ENCODE assay signal across 25 cellular contexts in the genomic region with DNA sequence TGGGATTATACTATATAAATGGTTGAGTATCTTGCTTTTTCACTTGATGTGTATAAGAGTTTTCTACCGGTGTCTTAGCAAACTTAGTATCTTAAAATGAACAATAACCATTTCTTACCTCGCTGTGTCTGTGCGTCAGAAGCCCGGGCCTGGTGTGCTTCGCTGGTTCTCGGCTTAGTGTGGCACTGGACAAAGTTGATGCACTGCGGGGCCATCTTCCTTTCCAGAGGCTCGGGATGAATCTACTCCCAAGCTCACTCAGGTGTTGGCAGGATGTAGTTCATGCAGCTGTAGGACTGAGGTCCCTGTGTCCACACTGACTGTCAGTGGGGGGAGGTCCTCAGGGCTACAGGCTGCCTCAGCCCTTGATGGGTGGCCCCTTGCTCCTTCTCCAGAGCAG.
"Had no signal": no experiment of that assay in that cellular context is flagged by ENCODE, and none has a peak within 500 bp of the region (broad histone marks: within the 10 kb centered on the region; RNA-seq: fewer than 3 reads in every experiment).

No MANE protein-coding gene starts in this region.

- H3K27ac ChIP-seq: heart left ventricle, left lung, pancreas, prostate gland, sigmoid colon, spleen, suprapubic skin, thoracic aorta, tibial artery, upper lobe of left lung had no signal

- H3K4me1 ChIP-seq: left lung, pancreas, prostate gland, suprapubic skin, upper lobe of left lung had no signal

- DNase-seq: heart left ventricle; hypothalamus; immature natural killer cell; mesendoderm; midbrain; mucosa of descending colon; naive thymus-derived CD4-positive, alpha-beta T cell; nucleus accumbens; pancreas; retina; right cardiac atrium; sigmoid colon; small intestine; spleen; stimulated activated CD4-positive, alpha-beta T cell treated with anti-CD3 and anti-CD28 coated beads, Interleukin-4, amount 100 ng/mL, for 24 hours; stimulated activated naive CD4-positive, alpha-beta T cell; tibial artery; upper lobe of left lung had no signal

- H3K9me3 ChIP-seq: left lung, mucosa of descending colon, pancreas, prostate gland, sigmoid colon, suprapubic skin, thoracic aorta, tibial artery, upper lobe of left lung had no signal

- H3K36me3 ChIP-seq: heart left ventricle, left lung, pancreas, prostate gland, sigmoid colon, spleen, suprapubic skin, thoracic aorta, tibial artery, upper lobe of left lung had no signal

- H3K4me3 ChIP-seq: heart left ventricle, left lung, lung, mucosa of descending colon, pancreas, prostate gland, sigmoid colon, spleen, suprapubic skin, thoracic aorta, tibial artery, upper lobe of left lung had no signal

- ATAC-seq: heart left ventricle; left lung; mucosa of descending colon; naive thymus-derived CD4-positive, alpha-beta T cell; natural killer cell treated with Interleukin-12 subunit alpha and Interleukin-12 subunit beta and Interleukin-15 and Interleukin-18, amount 100 ng/mL, for 72 hours; pancreas; right cardiac atrium; stimulated activated effector memory CD8-positive, alpha-beta T cell treated with anti-CD3 and anti-CD28 coated beads, Interleukin-12 subunit alpha, Interleukin-12 subunit beta, amount 100 ng/mL, for 72 hours had no signal

- H3K27me3 ChIP-seq: heart left ventricle, pancreas, sigmoid colon, tibial artery, upper lobe of left lung had no signal
